ENCODE assay signal across 25 cellular contexts in the genomic region with DNA sequence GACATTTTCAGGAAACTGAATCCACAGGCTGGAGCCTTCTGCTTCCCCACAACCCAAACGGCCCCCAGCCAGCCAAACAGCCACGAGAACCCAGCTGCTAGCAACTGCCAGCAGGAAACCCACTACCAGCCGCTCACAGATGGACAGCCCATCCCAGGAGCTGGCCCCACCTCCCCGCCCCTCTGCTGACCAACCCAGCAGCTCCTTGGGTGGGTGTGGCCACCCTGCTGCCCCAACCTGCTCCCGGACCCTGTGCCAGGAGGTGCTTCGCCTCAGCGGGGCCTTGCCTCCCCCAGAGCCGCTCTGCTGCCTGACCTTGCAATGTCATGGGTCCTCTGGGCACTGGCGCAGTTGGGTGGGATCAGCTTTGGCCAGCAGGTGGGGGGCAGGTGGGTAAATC. TPM values are rescaled to one million over a fixed set of nuclear protein-coding genes. Genes with fewer than 3 reads are reported as not detected.
DNase-seq lines count a peak whose midpoint lies in the region; ATAC-seq, FAIRE-seq and TF ChIP-seq lines count a peak whose summit lies in the region.
"Had no signal": no experiment of that assay in that cellular context is flagged by ENCODE, and none has a peak within 500 bp of the region (broad histone marks: within the 10 kb centered on the region; RNA-seq: fewer than 3 reads in every experiment).

No MANE protein-coding gene starts in this region.

- ATAC-seq in omental fat pad (ENCODE audit: low FRiP score) (peak; percentile 21), GM21825 (IDR thresholded peaks at IDR 0.05; ENCODE audit: unreplicated experiment) (no peak)
- ATAC-seq: CD8-positive, alpha-beta T cell; gastroesophageal sphincter; stimulated activated naive CD8-positive, alpha-beta T cell treated with anti-CD3 and anti-CD28 coated beads, Interleukin-15, Interleukin-2, amounts not matched to agents 100 U/mL and 50 U/mL, for 24 hours had no signal

- no peak for FAIRE-seq in frontal cortex (lab: Jason Lieb, UNC)
- FAIRE-seq: RCC 7860 had no signal

- TF ChIP-seq CTCF in HL-60 (IDR thresholded peaks at IDR 0.05; ENCODE audit: insufficient read depth, low read length) (no peak), endodermal cell (conservative IDR thresholded peaks at IDR 0.05) (no peak), omental fat pad (IDR thresholded peaks at IDR 0.05) (no peak)

- no peaks in the 10 kb centered on the region for H3K36me3 Mint-ChIP-seq in endodermal cell (ENCODE audit: low read depth)
- no peaks in the 10 kb centered on the region for H3K36me3 Mint-ChIP-seq in activated naive CD4-positive, alpha-beta T cell treated with anti-CD3 and anti-CD28 coated beads, Interleukin-2, amount 10 ng/mL, durations not matched to agents 7 days and 5 days
- H3K36me3 Mint-ChIP-seq: CD8-positive, alpha-beta T cell had no signal

- peak overlapping the region; percentile 32 for H3K27ac ChIP-seq in HL-60 (replicated peaks)
- peak overlapping the region; percentile 36 for H3K27ac ChIP-seq in endodermal cell (ENCODE audit: low read depth, low read length)
- H3K27ac ChIP-seq: brain microvascular endothelial cell, esophagus squamous epithelium, gastroesophageal sphincter, spleen had no signal

- H3K9me3 ChIP-seq in endodermal cell (ENCODE audit: control insufficient read depth, low read length): no peaks in the 10 kb centered on the region
- H3K9me3 ChIP-seq: esophagus squamous epithelium, gastroesophageal sphincter, spleen had no signal

- no peaks in the 10 kb centered on the region for H3K4me1 ChIP-seq in endodermal cell (ENCODE audit: control insufficient read depth, insufficient read depth, low read length)

- H3K4me1 Mint-ChIP-seq in endodermal cell: peaks cover 2% of the 10 kb centered on the region
- H3K4me1 Mint-ChIP-seq in activated naive CD4-positive, alpha-beta T cell treated with anti-CD3 and anti-CD28 coated beads, Interleukin-2, amount 10 ng/mL, durations not matched to agents 7 days and 5 days: peaks cover 5% of the 10 kb centered on the region

- CTCF ChIA-PET in activated naive CD4-positive, alpha-beta T cell treated with anti-CD3 and anti-CD28 coated beads, Interleukin-2, amount 10 ng/mL, durations not matched to agents 7 days and 5 days (lab: Charles Lee): interaction anchor here (0.9 kb wide), 1 partner anchor 79 kb away, joined by 4 read pairs; no protein-coding TSS in a partner anchor

- WGBS in endodermal cell (ENCODE audit: insufficient coverage in 1 of 2, insufficient read length in 1 of 2), 2 experiments: 34 to 52% methylated on average over 3 to 9 of the region's 9 CpGs

- H3K4me3 ChIP-seq in HL-60 (replicated peaks; ENCODE audit: insufficient read depth, low read length): no peak overlapping the region
- H3K4me3 ChIP-seq in endodermal cell (ENCODE audit: low read length): no peak overlapping the region
- H3K4me3 ChIP-seq: esophagus squamous epithelium, gastroesophageal sphincter, spleen had no signal

- DNase-seq in HL-60 (ENCODE audit: low read depth in 1 of 2, low spot score in 1 of 2) (peak in 1 of 2 experiments; percentile 66), NCI-H524 treated with DMSO at 0.1 percent for 48 hours (lab: John Stamatoyannopoulos, UW) (peak; percentile 34), endodermal cell (peak; percentile 87), omental fat pad (ENCODE audit: low spot score) (no peak), cardiac septum (ENCODE audit: low spot score) (no peak), frontal cortex (ENCODE audit: low spot score in 2 of 2) (no peak)
- no peak for DNase-seq in activated naive CD4-positive, alpha-beta T cell treated with anti-CD3 and anti-CD28 coated beads, Interleukin-2, amount 10 ng/mL, durations not matched to agents 7 days and 5 days
- DNase-seq: activated CD8-positive, alpha-beta memory T cell treated with anti-CD3 and anti-CD28 coated beads, Interleukin-2, amount 50 U/mL, for 48 hours; activated effector memory CD4-positive, alpha-beta T cell treated with anti-CD3 and anti-CD28 coated beads, Interleukin-2, amount 50 U/mL, for 16 hours; brain microvascular endothelial cell; CD8-positive, alpha-beta T cell; DND-41; esophagus squamous epithelium; IMR-90; NCI-H345; NK-92 treated with Interleukin-12 subunit alpha and Interleukin-12 subunit beta, amount 100 ng/mL, for 24 hours; occipital lobe; spleen; stimulated activated CD4-positive, alpha-beta T cell treated with anti-CD3 and anti-CD28 coated beads, Interleukin-4, amount 100 ng/mL, for 4 hours; stimulated activated naive CD8-positive, alpha-beta T cell treated with anti-CD3 and anti-CD28 coated beads, Interleukin-15, Interleukin-2, amounts not matched to agents 100 U/mL and 50 U/mL, for 24 hours; T-helper 2 cell had no signal

- H3K27ac Mint-ChIP-seq in endodermal cell: peak overlapping the region; percentile 52
- H3K27ac Mint-ChIP-seq in activated naive CD4-positive, alpha-beta T cell treated with anti-CD3 and anti-CD28 coated beads, Interleukin-2, amount 10 ng/mL, durations not matched to agents 7 days and 5 days: no peak overlapping the region
- H3K27ac Mint-ChIP-seq: CD8-positive, alpha-beta T cell had no signal

- no peak overlapping the region for H3K9ac ChIP-seq in endodermal cell (ENCODE audit: extremely low read depth, low read length, poor library complexity, severe bottlenecking)

- intact Hi-C loops in cardiac septum (cut with DNase I): no loop called here

- no peaks in the 10 kb centered on the region for H3K9me3 Mint-ChIP-seq in endodermal cell
- peaks cover under 1% of the 10 kb centered on the region for H3K9me3 Mint-ChIP-seq in activated naive CD4-positive, alpha-beta T cell treated with anti-CD3 and anti-CD28 coated beads, Interleukin-2, amount 10 ng/mL, durations not matched to agents 7 days and 5 days
- H3K9me3 Mint-ChIP-seq: CD8-positive, alpha-beta T cell had no signal

- peaks cover 7% of the 10 kb centered on the region for H3K27me3 ChIP-seq in HL-60 (ENCODE audit: insufficient read depth, poor library complexity, severe bottlenecking)
- H3K27me3 ChIP-seq in endodermal cell (ENCODE audit: control insufficient read depth, insufficient read depth, low read length, poor library complexity, severe bottlenecking): no peaks in the 10 kb centered on the region
- H3K27me3 ChIP-seq: brain microvascular endothelial cell had no signal

- H3K27me3 Mint-ChIP-seq in endodermal cell (ENCODE audit: insufficient read depth): no peaks in the 10 kb centered on the region
- H3K27me3 Mint-ChIP-seq in activated naive CD4-positive, alpha-beta T cell treated with anti-CD3 and anti-CD28 coated beads, Interleukin-2, amount 10 ng/mL, durations not matched to agents 7 days and 5 days: peaks cover 36% of the 10 kb centered on the region

- no peaks in the 10 kb centered on the region for H3K36me3 ChIP-seq in endodermal cell (ENCODE audit: control insufficient read depth, insufficient read depth, low read length)
- H3K36me3 ChIP-seq: brain microvascular endothelial cell, esophagus squamous epithelium, gastroesophageal sphincter, spleen had no signal

- no peak overlapping the region for H3K4me3 Mint-ChIP-seq in endodermal cell
- H3K4me3 Mint-ChIP-seq in activated naive CD4-positive, alpha-beta T cell treated with anti-CD3 and anti-CD28 coated beads, Interleukin-2, amount 10 ng/mL, durations not matched to agents 7 days and 5 days: no peak overlapping the region
- H3K4me3 Mint-ChIP-seq: CD8-positive, alpha-beta T cell had no signal

RNA-seq across cellular contexts. Expression of gene CCDC188, which starts 8.2 kb away (rescaled TPM):
- total RNA-seq in endodermal cell (not detected), omental fat pad (1 to 10 TPM in 1 of 4 donors, under 1 TPM in 2, not detected in 1; 0.28 to 1.8 (median 0.56) TPM), cardiac septum (0.67 TPM), frontal cortex (0.82 TPM)
- 2.2 TPM for polyA plus RNA-seq in endodermal cell (2013, experiment 1 of 2)
- polyA plus RNA-seq in endodermal cell (2013, experiment 2 of 2): 0.87 TPM
- total RNA-seq: CD8-positive, alpha-beta T cell; gastroesophageal sphincter; H4; IMR-90; occipital lobe had no signal

RNA-seq across cellular contexts. Expression of gene ZDHHC8, which starts 27.5 kb away (rescaled TPM):
- 10 to 100 TPM; 82.2 to 82.3 TPM for total RNA-seq in endodermal cell
- polyA plus RNA-seq in endodermal cell (2013, experiment 1 of 2): 70.4 TPM
- 56.8 TPM for polyA plus RNA-seq in endodermal cell (2013, experiment 2 of 2)
- 10 to 100 TPM in 3 of 4 donors, 1 to 10 TPM in 1; 9.5 to 23.3 (median 16.4) TPM for total RNA-seq in omental fat pad
- total RNA-seq in cardiac septum: 43.4 TPM
- total RNA-seq in frontal cortex: 2.9 TPM

RNA-seq across cellular contexts. Expression of gene TRMT2A, which starts 42.1 kb away (rescaled TPM):
- total RNA-seq in endodermal cell: 10 to 100 TPM; 45.6 to 55.2 TPM
- 44.3 TPM for polyA plus RNA-seq in endodermal cell (2013, experiment 1 of 2)
- 33.8 TPM for polyA plus RNA-seq in endodermal cell (2013, experiment 2 of 2)
- 10 to 100 TPM; 32.4 to 58.5 (median 49.0) TPM for total RNA-seq in omental fat pad
- total RNA-seq in cardiac septum: 24.0 TPM
- total RNA-seq in frontal cortex: 28.9 TPM

RNA-seq across cellular contexts. Expression of gene RANBP1, which starts 43.2 kb away (rescaled TPM):
- 100 to 1,000 TPM; 320 to 415 TPM for total RNA-seq in endodermal cell
- 514 TPM for polyA plus RNA-seq in endodermal cell (2013, experiment 1 of 2)
- polyA plus RNA-seq in endodermal cell (2013, experiment 2 of 2): 506 TPM
- total RNA-seq in omental fat pad: 100 to 1,000 TPM; 146 to 285 (median 159) TPM
- total RNA-seq in cardiac septum: 45.9 TPM
- 182 TPM for total RNA-seq in frontal cortex

Comparison
In these comparisons a context has a peak if more than half of its experiments do, and no peak if none do; other contexts are left out.
1. DNase-seq: peak in NCI-H524 treated with DMSO at 0.1 percent for 48 hours (single experiment) and endodermal cell (single experiment); none in omental fat pad (single experiment), cardiac septum (single experiment), activated naive CD4-positive, alpha-beta T cell treated with anti-CD3 and anti-CD28 coated beads, Interleukin-2, amount 10 ng/mL, durations not matched to agents 7 days and 5 days (single experiment) and frontal cortex (0 of 2).